ENCODE assay signal across 8 cellular contexts in genomic region chr3:152268501-152269422, GRCh38. TPM values are rescaled to one million over a fixed set of nuclear protein-coding genes. Genes with fewer than 3 reads are reported as not detected.
DNase-seq lines count a peak whose midpoint lies in the region; ATAC-seq and TF ChIP-seq lines count a peak whose summit lies in the region.

TSS of gene MBNL1 (plus strand) at chr3:152268929. CDS start at chr3:152300194, 31,265 bp downstream.

- H3K4me3 Mint-ChIP-seq in chondrocyte (ENCODE audit: unreplicated experiment): peak within 1 kb of the TSS; percentile 94

- no peaks in the 10 kb centered on the region for H3K9me3 Mint-ChIP-seq in chondrocyte (ENCODE audit: low read depth)

- peak within 1 kb of the TSS; percentile 98 for H3K27ac Mint-ChIP-seq in chondrocyte (ENCODE audit: unreplicated experiment)

- peak; percentile 92 for TF ChIP-seq POLR2A in GM19099 (IDR thresholded peaks at IDR 0.05; ENCODE audit: extremely low read depth, insufficient read length, low read depth)

- no peaks in the 10 kb centered on the region for H3K36me3 Mint-ChIP-seq in chondrocyte (ENCODE audit: low read depth)

- DNase-seq in AG10803 (ENCODE audit: low read depth) (peak; percentile 71), NCI-H510A treated with DMSO at 0.1 percent for 48 hours (lab: John Stamatoyannopoulos, UW) (peak; percentile 77), chondrocyte (ENCODE audit: low spot score) (peak; percentile 93), kidney glomerular epithelial cell (lab: John Stamatoyannopoulos, UW) (peak; percentile 76)
- peak; percentile 78 to 83 for DNase-seq in activated CD4-positive, alpha-beta T cell treated with anti-CD3 and anti-CD28 coated beads for 4 hours
- peak; percentile 59 to 72 for DNase-seq in stimulated activated CD4-positive, alpha-beta T cell treated with anti-CD3 and anti-CD28 coated beads, Interleukin-1b, Interleukin-23, amount 100 ng/mL, for 1 hour (ENCODE audit: low read depth in 2 of 2)

- peaks cover 57% of the 10 kb centered on the region for H3K4me1 Mint-ChIP-seq in chondrocyte (ENCODE audit: low read depth)

- ATAC-seq in HG03378 (IDR thresholded peaks at IDR 0.05; ENCODE audit: unreplicated experiment): peak; percentile 53

- H3K4me3 ChIP-seq in AG10803 (ENCODE audit: low read length): peak within 1 kb of the TSS; percentile 60

- H3K27me3 Mint-ChIP-seq in chondrocyte (ENCODE audit: low read depth): no peaks in the 10 kb centered on the region

- TF ChIP-seq CTCF in AG10803 (conservative IDR thresholded peaks at IDR 0.05; ENCODE audit: low read length): no peak
- no peak for TF ChIP-seq CTCF in chondrocyte (IDR thresholded peaks at IDR 0.05)

RNA-seq across cellular contexts. Expression of gene MBNL1, which starts in this region (rescaled TPM):
- total RNA-seq in chondrocyte: 164 to 177 TPM (median 166 TPM) in 3 replicates

Comparison
In these comparisons a context has a peak if more than half of its experiments do, and no peak if none do; other contexts are left out.
1. Peak in every context shown above with its lines: DNase-seq, ATAC-seq and H3K4me3 ChIP-seq.